ENCODE assay signal across 17 cellular contexts in genomic region chr13:23743717-23744116, GRCh38.
DNase-seq lines count a peak whose midpoint lies in the region; ATAC-seq, FAIRE-seq and TF ChIP-seq lines count a peak whose summit lies in the region.
"Had no signal": no experiment of that assay in that cellular context is flagged by ENCODE, and none has a peak within 500 bp of the region (broad histone marks: within the 10 kb centered on the region; RNA-seq: fewer than 3 reads in every experiment).

No MANE protein-coding gene starts in this region.

- in situ Hi-C loops in HepG2 (cut with HindIII; ENCODE audit: extremely low pct_ligation_motif_present, low pct_unique_long_range_greater_than_20kb): no loop called here

- ATAC-seq in HepG2 (peak; percentile 22; the same call in 2 of the 3 replicates), right lobe of liver (no peak), HG03432 (IDR thresholded peaks at IDR 0.05; ENCODE audit: unreplicated experiment) (no peak)
- ATAC-seq: natural killer cell treated with Interleukin-12 subunit alpha and Interleukin-12 subunit beta and Interleukin-15 and Interleukin-18, amount 100 ng/mL, for 72 hours had no signal

- DNase-seq in HepG2 (ENCODE audit: low spot score): peak; percentile 50
- DNase-seq in right lobe of liver: no peak
- peak; percentile 93 for DNase-seq in NCI-H748 (lab: John Stamatoyannopoulos, UW; ENCODE audit: unreplicated experiment)
- DNase-seq in hepatocyte (ENCODE audit: low spot score): no peak
- DNase-seq in osteoblast (ENCODE audit: insufficient read length, low spot score, missing footprints): no peak
- DNase-seq in CD1c-positive myeloid dendritic cell (ENCODE audit: extremely low spot score): no peak
- DNase-seq: activated B cell treated with CpG ODN at 0.5 μM for 24 hours; activated naive CD4-positive, alpha-beta T cell treated with Interleukin-2 at 50 U/mL for 16 hours; cortex of kidney; erythroblast; H9; RPMI8226; stimulated activated CD4-positive, alpha-beta T cell treated with anti-CD3 and anti-CD28 coated beads, Interleukin-2, amount 100 ng/mL, for 24 hours; substantia nigra; SW 1271 had no signal

- H4K20me1 ChIP-seq in HepG2 (ENCODE audit: insufficient read depth, low read length): no peaks in the 10 kb centered on the region
- no peaks in the 10 kb centered on the region for H4K20me1 ChIP-seq in hepatocyte (ENCODE audit: insufficient read depth, poor library complexity, severe bottlenecking)
- no peaks in the 10 kb centered on the region for H4K20me1 ChIP-seq in osteoblast (ENCODE audit: insufficient read depth, low read length)

- H3K27ac ChIP-seq in HepG2 (ENCODE audit: extremely low read length, insufficient read depth, low read length) (no peak overlapping the region), right lobe of liver (no peak overlapping the region), hepatocyte (peak overlapping the region; percentile 72), osteoblast (ENCODE audit: low read depth, low read length) (no peak overlapping the region)

- H3K4me1 ChIP-seq in HepG2 (ENCODE audit: insufficient read depth, low read length) (peaks cover 23% of the 10 kb centered on the region), right lobe of liver (no peaks in the 10 kb centered on the region), hepatocyte (ENCODE audit: insufficient read depth) (peaks cover 18% of the 10 kb centered on the region), osteoblast (ENCODE audit: insufficient read depth, low read length) (peaks cover 7% of the 10 kb centered on the region)

- 26% methylated on average over 6 of the region's 6 CpGs for WGBS in HepG2 (ENCODE audit: low lambda C conversion rate)
- WGBS in right lobe of liver (ENCODE audit: insufficient coverage, low coverage, low lambda C conversion rate, missing lambda C conversion rate): 60% methylated on average over 6 of the region's 6 CpGs
- WGBS in hepatocyte (ENCODE audit: low lambda C conversion rate, missing lambda C conversion rate): 46% methylated on average over 6 of the region's 6 CpGs

- no peak for TF ChIP-seq CTCF in HepG2 (CRISPR knock-in tag; IDR thresholded peaks at IDR 0.05)
- no peak for TF ChIP-seq CTCF in right lobe of liver (IDR thresholded peaks at IDR 0.05)
- no peak for TF ChIP-seq CTCF in hepatocyte (IDR thresholded peaks at IDR 0.05; ENCODE audit: poor library complexity)
- no peak for TF ChIP-seq CTCF in osteoblast (IDR thresholded peaks at IDR 0.05; ENCODE audit: extremely low read depth, low read depth, low read length)

- no TSS peak for BruUV-seq in HepG2 (replicated peaks; lab: Mats Ljungman, UMichigan)

- H3K9me3 ChIP-seq in HepG2 (ENCODE audit: low read length): no peaks in the 10 kb centered on the region
- no peaks in the 10 kb centered on the region for H3K9me3 ChIP-seq in right lobe of liver
- no peaks in the 10 kb centered on the region for H3K9me3 ChIP-seq in hepatocyte (ENCODE audit: low read depth)
- no peaks in the 10 kb centered on the region for H3K9me3 ChIP-seq in osteoblast (ENCODE audit: low read depth, low read length)

- no peak for TF ChIP-seq RAD21 in HepG2 (CRISPR knock-in tag; IDR thresholded peaks at IDR 0.05)

- intact Hi-C loops in HepG2 (cut with micrococcal nuclease; ENCODE audit: unreplicated experiment) (no loop called here), right lobe of liver (cut with DNase I) (no loop called here)

- TF ChIP-seq EP300 in HepG2 (IDR thresholded peaks at IDR 0.05; ENCODE audit: low read depth in 2 of 2, low read length in 2 of 2): no peak; a peak in 1 of 4 replicates
- no peak; the same call in 1 of the 2 replicates for TF ChIP-seq EP300 in HepG2 (CRISPR knock-in tag; IDR thresholded peaks at IDR 0.05; ENCODE audit: borderline replicate concordance)

- H3K27me3 ChIP-seq in HepG2 (ENCODE audit: control insufficient read depth in 1 of 2, insufficient read depth in 2 of 2, low read length in 2 of 2): no peaks in the 10 kb centered on the region
- H3K27me3 ChIP-seq in right lobe of liver: no peaks in the 10 kb centered on the region
- no peaks in the 10 kb centered on the region for H3K27me3 ChIP-seq in hepatocyte
- H3K27me3 ChIP-seq in osteoblast (ENCODE audit: insufficient read depth, low read length): no peaks in the 10 kb centered on the region

- no peak for FAIRE-seq in HepG2 (lab: Jason Lieb, UNC)

- POLR2A ChIA-PET in HepG2 (lab: Yijun Ruan, JAX): no interaction called here

- no peaks in the 10 kb centered on the region for H3K9me2 ChIP-seq in hepatocyte (replicated peaks; ENCODE audit: insufficient read depth)

- no peak for TF ChIP-seq POLR2A in HepG2 (IDR thresholded peaks at IDR 0.05; ENCODE audit: insufficient read depth in 1 of 2, low read depth in 2 of 2, low read length in 2 of 2)
- TF ChIP-seq POLR2A in right lobe of liver (IDR thresholded peaks at IDR 0.05): no peak

- H3K4me3 ChIP-seq in HepG2 (replicated peaks in 1 of 3; ENCODE audit: insufficient read depth in 1 of 3, low read depth in 2 of 3, low read length in 3 of 3) (no peak overlapping the region), right lobe of liver (no peak overlapping the region), hepatocyte (no peak overlapping the region), osteoblast (ENCODE audit: insufficient read depth, low read length) (no peak overlapping the region)

- no peak overlapping the region for H3K9ac ChIP-seq in HepG2 (ENCODE audit: insufficient read depth, low read depth, low read length)

- H3K79me2 ChIP-seq in HepG2 (ENCODE audit: insufficient read depth, low read length): no peaks in the 10 kb centered on the region
- no peaks in the 10 kb centered on the region for H3K79me2 ChIP-seq in hepatocyte
- H3K79me2 ChIP-seq in osteoblast (ENCODE audit: insufficient read depth, low read length): no peaks in the 10 kb centered on the region

- H2AFZ ChIP-seq in HepG2 (ENCODE audit: low read length) (no peak overlapping the region), hepatocyte (no peak overlapping the region), osteoblast (ENCODE audit: low read length) (no peak overlapping the region)

- H3K4me2 ChIP-seq in HepG2 (ENCODE audit: low read depth, low read length) (no peak overlapping the region; the same call in 1 of the 2 replicates), hepatocyte (peak overlapping the region; percentile 24), osteoblast (ENCODE audit: insufficient read depth, low read length) (no peak overlapping the region)

- CTCF ChIA-PET in HepG2 (lab: Yijun Ruan, JAX; ENCODE audit: low intra/inter-chr PET ratio, low total read pairs): no interaction called here

- no peaks in the 10 kb centered on the region; a peak in 1 of 5 replicates for H3K36me3 ChIP-seq in HepG2 (replicated peaks in 1 of 2; ENCODE audit: control insufficient read depth in 1 of 2, insufficient read depth in 2 of 2, low read length in 2 of 2)
- H3K36me3 ChIP-seq in right lobe of liver: no peaks in the 10 kb centered on the region
- no peaks in the 10 kb centered on the region for H3K36me3 ChIP-seq in hepatocyte (replicated peaks; ENCODE audit: insufficient read depth, low read depth)
- no peaks in the 10 kb centered on the region for H3K36me3 ChIP-seq in osteoblast (ENCODE audit: insufficient read depth, low read length)

TF ChIP-seq in HepG2, 621 proteins besides CTCF, POLR2A, EP300 and RAD21 (continues in another document):
- TF ChIP-seq ATF7 (IDR thresholded peaks at IDR 0.05): no peak
- TF ChIP-seq ATF7 (CRISPR knock-in tag; IDR thresholded peaks at IDR 0.05): no peak
- TF ChIP-seq PCBP2 (optimal IDR thresholded peaks at IDR 0.05; ENCODE audit: low read depth, low read length, poor library complexity, severe bottlenecking): no peak
- TF ChIP-seq, protein P1, sequence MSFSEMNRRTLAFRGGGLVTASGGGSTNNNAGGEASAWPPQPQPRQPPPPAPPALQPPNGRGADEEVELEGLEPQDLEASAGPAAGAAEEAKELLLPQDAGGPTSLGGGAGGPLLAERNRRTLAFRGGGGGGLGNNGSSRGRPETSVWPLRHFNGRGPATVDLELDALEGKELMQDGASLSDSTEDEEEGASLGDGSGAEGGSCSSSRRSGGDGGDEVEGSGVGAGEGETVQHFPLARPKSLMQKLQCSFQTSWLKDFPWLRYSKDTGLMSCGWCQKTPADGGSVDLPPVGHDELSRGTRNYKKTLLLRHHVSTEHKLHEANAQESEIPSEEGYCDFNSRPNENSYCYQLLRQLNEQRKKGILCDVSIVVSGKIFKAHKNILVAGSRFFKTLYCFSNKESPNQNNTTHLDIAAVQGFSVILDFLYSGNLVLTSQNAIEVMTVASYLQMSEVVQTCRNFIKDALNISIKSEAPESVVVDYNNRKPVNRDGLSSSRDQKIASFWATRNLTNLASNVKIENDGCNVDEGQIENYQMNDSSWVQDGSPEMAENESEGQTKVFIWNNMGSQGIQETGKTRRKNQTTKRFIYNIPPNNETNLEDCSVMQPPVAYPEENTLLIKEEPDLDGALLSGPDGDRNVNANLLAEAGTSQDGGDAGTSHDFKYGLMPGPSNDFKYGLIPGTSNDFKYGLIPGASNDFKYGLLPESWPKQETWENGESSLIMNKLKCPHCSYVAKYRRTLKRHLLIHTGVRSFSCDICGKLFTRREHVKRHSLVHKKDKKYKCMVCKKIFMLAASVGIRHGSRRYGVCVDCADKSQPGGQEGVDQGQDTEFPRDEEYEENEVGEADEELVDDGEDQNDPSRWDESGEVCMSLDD (CRISPR knock-in tag; IDR thresholded peaks at IDR 0.05; ENCODE audit: borderline replicate concordance): no peak
- TF ChIP-seq NFIB (CRISPR knock-in tag; IDR thresholded peaks at IDR 0.05; ENCODE audit: borderline replicate concordance): no peak
- TF ChIP-seq NAIF1 (CRISPR knock-in tag; IDR thresholded peaks at IDR 0.05; ENCODE audit: borderline replicate concordance): no peak
- no peak for TF ChIP-seq MAFG (CRISPR knock-in tag; IDR thresholded peaks at IDR 0.05)
- no peak for TF ChIP-seq ZNF367 (CRISPR knock-in tag; IDR thresholded peaks at IDR 0.05; ENCODE audit: borderline replicate concordance)
- no peak for TF ChIP-seq PHF21A (CRISPR knock-in tag; IDR thresholded peaks at IDR 0.05)
- no peak for TF ChIP-seq ZNF207 (IDR thresholded peaks at IDR 0.05; ENCODE audit: borderline replicate concordance)
- peak; percentile 50; the same call in 1 of the 2 replicates for TF ChIP-seq TCF7 (IDR thresholded peaks at IDR 0.05; ENCODE audit: low read depth)

Comparison
In these comparisons a context has a peak if more than half of its experiments do, and no peak if none do; other contexts are left out.
1. DNase-seq: peak in HepG2 (single experiment) and NCI-H748 (single experiment); none in right lobe of liver (0 of 3), hepatocyte (single experiment), osteoblast (single experiment) and CD1c-positive myeloid dendritic cell (single experiment).